Comparison of ENCODE assay signal across 3 cellular contexts in the genomic region with DNA sequence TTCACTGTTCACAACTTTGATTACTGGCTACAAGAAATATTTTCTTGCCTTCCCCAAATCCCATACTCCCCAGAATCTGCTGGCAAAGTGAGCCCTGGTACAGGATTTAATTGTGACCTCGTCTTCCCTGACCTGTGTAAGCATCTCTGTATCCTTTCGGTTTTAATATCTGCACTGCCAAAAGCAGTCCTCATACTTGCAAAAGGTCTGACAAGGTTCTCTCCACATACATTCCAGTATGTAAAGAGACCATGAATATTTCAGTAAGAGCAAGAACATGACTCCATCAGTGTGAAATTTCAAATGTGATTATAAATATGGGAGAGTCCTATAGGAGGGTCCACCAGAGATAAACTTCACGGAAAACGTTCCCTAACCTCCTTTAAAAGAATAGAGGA.
TF ChIP-seq lines count a peak whose summit lies in the region.

No MANE protein-coding gene starts in this region.

TF ChIP-seq in liver, 16 proteins besides CTCF, POLR2A, EP300 and RAD21 (continued from another document):
- TF ChIP-seq, protein P1, sequence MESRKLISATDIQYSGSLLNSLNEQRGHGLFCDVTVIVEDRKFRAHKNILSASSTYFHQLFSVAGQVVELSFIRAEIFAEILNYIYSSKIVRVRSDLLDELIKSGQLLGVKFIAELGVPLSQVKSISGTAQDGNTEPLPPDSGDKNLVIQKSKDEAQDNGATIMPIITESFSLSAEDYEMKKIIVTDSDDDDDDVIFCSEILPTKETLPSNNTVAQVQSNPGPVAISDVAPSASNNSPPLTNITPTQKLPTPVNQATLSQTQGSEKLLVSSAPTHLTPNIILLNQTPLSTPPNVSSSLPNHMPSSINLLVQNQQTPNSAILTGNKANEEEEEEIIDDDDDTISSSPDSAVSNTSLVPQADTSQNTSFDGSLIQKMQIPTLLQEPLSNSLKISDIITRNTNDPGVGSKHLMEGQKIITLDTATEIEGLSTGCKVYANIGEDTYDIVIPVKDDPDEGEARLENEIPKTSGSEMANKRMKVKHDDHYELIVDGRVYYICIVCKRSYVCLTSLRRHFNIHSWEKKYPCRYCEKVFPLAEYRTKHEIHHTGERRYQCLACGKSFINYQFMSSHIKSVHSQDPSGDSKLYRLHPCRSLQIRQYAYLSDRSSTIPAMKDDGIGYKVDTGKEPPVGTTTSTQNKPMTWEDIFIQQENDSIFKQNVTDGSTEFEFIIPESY (IDR thresholded peaks at IDR 0.05) = no peak
- TF ChIP-seq, protein P2, sequence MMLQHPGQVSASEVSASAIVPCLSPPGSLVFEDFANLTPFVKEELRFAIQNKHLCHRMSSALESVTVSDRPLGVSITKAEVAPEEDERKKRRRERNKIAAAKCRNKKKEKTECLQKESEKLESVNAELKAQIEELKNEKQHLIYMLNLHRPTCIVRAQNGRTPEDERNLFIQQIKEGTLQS (IDR thresholded peaks at IDR 0.05) = no peak

TF ChIP-seq in HepG2, 621 proteins besides CTCF, POLR2A, EP300 and RAD21:
- TF ChIP-seq, protein P3, sequence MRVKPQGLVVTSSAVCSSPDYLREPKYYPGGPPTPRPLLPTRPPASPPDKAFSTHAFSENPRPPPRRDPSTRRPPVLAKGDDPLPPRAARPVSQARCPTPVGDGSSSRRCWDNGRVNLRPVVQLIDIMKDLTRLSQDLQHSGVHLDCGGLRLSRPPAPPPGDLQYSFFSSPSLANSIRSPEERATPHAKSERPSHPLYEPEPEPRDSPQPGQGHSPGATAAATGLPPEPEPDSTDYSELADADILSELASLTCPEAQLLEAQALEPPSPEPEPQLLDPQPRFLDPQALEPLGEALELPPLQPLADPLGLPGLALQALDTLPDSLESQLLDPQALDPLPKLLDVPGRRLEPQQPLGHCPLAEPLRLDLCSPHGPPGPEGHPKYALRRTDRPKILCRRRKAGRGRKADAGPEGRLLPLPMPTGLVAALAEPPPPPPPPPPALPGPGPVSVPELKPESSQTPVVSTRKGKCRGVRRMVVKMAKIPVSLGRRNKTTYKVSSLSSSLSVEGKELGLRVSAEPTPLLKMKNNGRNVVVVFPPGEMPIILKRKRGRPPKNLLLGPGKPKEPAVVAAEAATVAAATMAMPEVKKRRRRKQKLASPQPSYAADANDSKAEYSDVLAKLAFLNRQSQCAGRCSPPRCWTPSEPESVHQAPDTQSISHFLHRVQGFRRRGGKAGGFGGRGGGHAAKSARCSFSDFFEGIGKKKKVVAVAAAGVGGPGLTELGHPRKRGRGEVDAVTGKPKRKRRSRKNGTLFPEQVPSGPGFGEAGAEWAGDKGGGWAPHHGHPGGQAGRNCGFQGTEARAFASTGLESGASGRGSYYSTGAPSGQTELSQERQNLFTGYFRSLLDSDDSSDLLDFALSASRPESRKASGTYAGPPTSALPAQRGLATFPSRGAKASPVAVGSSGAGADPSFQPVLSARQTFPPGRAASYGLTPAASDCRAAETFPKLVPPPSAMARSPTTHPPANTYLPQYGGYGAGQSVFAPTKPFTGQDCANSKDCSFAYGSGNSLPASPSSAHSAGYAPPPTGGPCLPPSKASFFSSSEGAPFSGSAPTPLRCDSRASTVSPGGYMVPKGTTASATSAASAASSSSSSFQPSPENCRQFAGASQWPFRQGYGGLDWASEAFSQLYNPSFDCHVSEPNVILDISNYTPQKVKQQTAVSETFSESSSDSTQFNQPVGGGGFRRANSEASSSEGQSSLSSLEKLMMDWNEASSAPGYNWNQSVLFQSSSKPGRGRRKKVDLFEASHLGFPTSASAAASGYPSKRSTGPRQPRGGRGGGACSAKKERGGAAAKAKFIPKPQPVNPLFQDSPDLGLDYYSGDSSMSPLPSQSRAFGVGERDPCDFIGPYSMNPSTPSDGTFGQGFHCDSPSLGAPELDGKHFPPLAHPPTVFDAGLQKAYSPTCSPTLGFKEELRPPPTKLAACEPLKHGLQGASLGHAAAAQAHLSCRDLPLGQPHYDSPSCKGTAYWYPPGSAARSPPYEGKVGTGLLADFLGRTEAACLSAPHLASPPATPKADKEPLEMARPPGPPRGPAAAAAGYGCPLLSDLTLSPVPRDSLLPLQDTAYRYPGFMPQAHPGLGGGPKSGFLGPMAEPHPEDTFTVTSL (CRISPR knock-in tag; IDR thresholded peaks at IDR 0.05; ENCODE audit: borderline replicate concordance) = no peak
- TF ChIP-seq, protein P4, sequence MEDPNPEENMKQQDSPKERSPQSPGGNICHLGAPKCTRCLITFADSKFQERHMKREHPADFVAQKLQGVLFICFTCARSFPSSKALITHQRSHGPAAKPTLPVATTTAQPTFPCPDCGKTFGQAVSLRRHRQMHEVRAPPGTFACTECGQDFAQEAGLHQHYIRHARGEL (CRISPR knock-in tag; IDR thresholded peaks at IDR 0.05) = no peak
- TF ChIP-seq ARNTL (CRISPR knock-in tag; IDR thresholded peaks at IDR 0.05) = no peak
- TF ChIP-seq SMARCC2 (IDR thresholded peaks at IDR 0.05) = no peak
- TF ChIP-seq ZNF674 (CRISPR knock-in tag; IDR thresholded peaks at IDR 0.05; ENCODE audit: low read depth) = no peak
- no peak for TF ChIP-seq ZNF724P (CRISPR knock-in tag; IDR thresholded peaks at IDR 0.05; ENCODE audit: borderline replicate concordance)
- no peak for TF ChIP-seq MAFG (CRISPR knock-in tag; IDR thresholded peaks at IDR 0.05)
- TF ChIP-seq ZNF781 (CRISPR knock-in tag; IDR thresholded peaks at IDR 0.05; ENCODE audit: borderline replicate concordance, not compliant biosample characterization) = no peak
- TF ChIP-seq ZNF550 (CRISPR knock-in tag; IDR thresholded peaks at IDR 0.05; ENCODE audit: borderline replicate concordance) = no peak
- TF ChIP-seq ZNF296 (CRISPR knock-in tag; conservative IDR thresholded peaks at IDR 0.05) = no peak
- no peak for TF ChIP-seq ZNF446 (CRISPR knock-in tag; IDR thresholded peaks at IDR 0.05)
- no peak for TF ChIP-seq MZF1 (CRISPR knock-in tag; IDR thresholded peaks at IDR 0.05; ENCODE audit: borderline replicate concordance)
- no peak for TF ChIP-seq ZNF713 (CRISPR knock-in tag; IDR thresholded peaks at IDR 0.05)

TF ChIP-seq in SK-N-SH treated with all-trans-retinoic acid at 6 μM for 48 hours, 23 proteins besides CTCF, POLR2A, EP300 and RAD21 (continued from another document):
- TF ChIP-seq, protein P5, sequence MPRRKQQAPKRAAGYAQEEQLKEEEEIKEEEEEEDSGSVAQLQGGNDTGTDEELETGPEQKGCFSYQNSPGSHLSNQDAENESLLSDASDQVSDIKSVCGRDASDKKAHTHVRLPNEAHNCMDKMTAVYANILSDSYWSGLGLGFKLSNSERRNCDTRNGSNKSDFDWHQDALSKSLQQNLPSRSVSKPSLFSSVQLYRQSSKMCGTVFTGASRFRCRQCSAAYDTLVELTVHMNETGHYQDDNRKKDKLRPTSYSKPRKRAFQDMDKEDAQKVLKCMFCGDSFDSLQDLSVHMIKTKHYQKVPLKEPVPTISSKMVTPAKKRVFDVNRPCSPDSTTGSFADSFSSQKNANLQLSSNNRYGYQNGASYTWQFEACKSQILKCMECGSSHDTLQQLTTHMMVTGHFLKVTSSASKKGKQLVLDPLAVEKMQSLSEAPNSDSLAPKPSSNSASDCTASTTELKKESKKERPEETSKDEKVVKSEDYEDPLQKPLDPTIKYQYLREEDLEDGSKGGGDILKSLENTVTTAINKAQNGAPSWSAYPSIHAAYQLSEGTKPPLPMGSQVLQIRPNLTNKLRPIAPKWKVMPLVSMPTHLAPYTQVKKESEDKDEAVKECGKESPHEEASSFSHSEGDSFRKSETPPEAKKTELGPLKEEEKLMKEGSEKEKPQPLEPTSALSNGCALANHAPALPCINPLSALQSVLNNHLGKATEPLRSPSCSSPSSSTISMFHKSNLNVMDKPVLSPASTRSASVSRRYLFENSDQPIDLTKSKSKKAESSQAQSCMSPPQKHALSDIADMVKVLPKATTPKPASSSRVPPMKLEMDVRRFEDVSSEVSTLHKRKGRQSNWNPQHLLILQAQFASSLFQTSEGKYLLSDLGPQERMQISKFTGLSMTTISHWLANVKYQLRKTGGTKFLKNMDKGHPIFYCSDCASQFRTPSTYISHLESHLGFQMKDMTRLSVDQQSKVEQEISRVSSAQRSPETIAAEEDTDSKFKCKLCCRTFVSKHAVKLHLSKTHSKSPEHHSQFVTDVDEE (CRISPR knock-in tag; IDR thresholded peaks at IDR 0.05) = no peak
- TF ChIP-seq ZNF8 (CRISPR knock-in tag; IDR thresholded peaks at IDR 0.05) (no peak), CSDC2 (CRISPR knock-in tag; IDR thresholded peaks at IDR 0.05) (no peak), TOX (CRISPR knock-in tag; IDR thresholded peaks at IDR 0.05; ENCODE audit: borderline replicate concordance) (no peak), ARNTL (CRISPR knock-in tag; IDR thresholded peaks at IDR 0.05; ENCODE audit: borderline replicate concordance, low read depth) (no peak), ZFP3 (CRISPR knock-in tag; IDR thresholded peaks at IDR 0.05) (no peak), ZNF565 (CRISPR knock-in tag; conservative IDR thresholded peaks at IDR 0.05; ENCODE audit: low read depth) (no peak), SNAI2 (CRISPR knock-in tag; IDR thresholded peaks at IDR 0.05) (no peak), GLIS3 (CRISPR knock-in tag; IDR thresholded peaks at IDR 0.05) (no peak), ESRRG (CRISPR knock-in tag; IDR thresholded peaks at IDR 0.05) (no peak), TCF4 (CRISPR knock-in tag; IDR thresholded peaks at IDR 0.05; ENCODE audit: borderline replicate concordance) (no peak), ZFP30 (CRISPR knock-in tag; IDR thresholded peaks at IDR 0.05) (no peak)
- TF ChIP-seq, protein P6, sequence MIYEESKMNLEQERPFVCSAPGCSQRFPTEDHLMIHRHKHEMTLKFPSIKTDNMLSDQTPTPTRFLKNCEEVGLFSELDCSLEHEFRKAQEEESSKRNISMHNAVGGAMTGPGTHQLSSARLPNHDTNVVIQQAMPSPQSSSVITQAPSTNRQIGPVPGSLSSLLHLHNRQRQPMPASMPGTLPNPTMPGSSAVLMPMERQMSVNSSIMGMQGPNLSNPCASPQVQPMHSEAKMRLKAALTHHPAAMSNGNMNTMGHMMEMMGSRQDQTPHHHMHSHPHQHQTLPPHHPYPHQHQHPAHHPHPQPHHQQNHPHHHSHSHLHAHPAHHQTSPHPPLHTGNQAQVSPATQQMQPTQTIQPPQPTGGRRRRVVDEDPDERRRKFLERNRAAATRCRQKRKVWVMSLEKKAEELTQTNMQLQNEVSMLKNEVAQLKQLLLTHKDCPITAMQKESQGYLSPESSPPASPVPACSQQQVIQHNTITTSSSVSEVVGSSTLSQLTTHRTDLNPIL (CRISPR knock-in tag; IDR thresholded peaks at IDR 0.05; ENCODE audit: low read depth) = no peak
- TF ChIP-seq, protein P7, sequence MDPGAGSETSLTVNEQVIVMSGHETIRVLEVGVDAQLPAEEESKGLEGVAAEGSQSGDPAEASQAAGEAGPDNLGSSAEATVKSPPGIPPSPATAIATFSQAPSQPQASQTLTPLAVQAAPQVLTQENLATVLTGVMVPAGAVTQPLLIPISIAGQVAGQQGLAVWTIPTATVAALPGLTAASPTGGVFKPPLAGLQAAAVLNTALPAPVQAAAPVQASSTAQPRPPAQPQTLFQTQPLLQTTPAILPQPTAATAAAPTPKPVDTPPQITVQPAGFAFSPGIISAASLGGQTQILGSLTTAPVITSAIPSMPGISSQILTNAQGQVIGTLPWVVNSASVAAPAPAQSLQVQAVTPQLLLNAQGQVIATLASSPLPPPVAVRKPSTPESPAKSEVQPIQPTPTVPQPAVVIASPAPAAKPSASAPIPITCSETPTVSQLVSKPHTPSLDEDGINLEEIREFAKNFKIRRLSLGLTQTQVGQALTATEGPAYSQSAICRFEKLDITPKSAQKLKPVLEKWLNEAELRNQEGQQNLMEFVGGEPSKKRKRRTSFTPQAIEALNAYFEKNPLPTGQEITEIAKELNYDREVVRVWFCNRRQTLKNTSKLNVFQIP (CRISPR knock-in tag; IDR thresholded peaks at IDR 0.05; ENCODE audit: borderline replicate concordance, low read depth) = no peak
- TF ChIP-seq, protein P8, sequence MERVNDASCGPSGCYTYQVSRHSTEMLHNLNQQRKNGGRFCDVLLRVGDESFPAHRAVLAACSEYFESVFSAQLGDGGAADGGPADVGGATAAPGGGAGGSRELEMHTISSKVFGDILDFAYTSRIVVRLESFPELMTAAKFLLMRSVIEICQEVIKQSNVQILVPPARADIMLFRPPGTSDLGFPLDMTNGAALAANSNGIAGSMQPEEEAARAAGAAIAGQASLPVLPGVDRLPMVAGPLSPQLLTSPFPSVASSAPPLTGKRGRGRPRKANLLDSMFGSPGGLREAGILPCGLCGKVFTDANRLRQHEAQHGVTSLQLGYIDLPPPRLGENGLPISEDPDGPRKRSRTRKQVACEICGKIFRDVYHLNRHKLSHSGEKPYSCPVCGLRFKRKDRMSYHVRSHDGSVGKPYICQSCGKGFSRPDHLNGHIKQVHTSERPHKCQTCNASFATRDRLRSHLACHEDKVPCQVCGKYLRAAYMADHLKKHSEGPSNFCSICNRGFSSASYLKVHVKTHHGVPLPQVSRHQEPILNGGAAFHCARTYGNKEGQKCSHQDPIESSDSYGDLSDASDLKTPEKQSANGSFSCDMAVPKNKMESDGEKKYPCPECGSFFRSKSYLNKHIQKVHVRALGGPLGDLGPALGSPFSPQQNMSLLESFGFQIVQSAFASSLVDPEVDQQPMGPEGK (CRISPR knock-in tag; IDR thresholded peaks at IDR 0.05; ENCODE audit: borderline replicate concordance) = no peak
TF ChIP-seq in SK-N-SH treated with all-trans-retinoic acid at 6 μM for 48 hours: peak in this region for 0.
